2 cellular contexts compared by ENCODE assay signal in the genomic region with DNA sequence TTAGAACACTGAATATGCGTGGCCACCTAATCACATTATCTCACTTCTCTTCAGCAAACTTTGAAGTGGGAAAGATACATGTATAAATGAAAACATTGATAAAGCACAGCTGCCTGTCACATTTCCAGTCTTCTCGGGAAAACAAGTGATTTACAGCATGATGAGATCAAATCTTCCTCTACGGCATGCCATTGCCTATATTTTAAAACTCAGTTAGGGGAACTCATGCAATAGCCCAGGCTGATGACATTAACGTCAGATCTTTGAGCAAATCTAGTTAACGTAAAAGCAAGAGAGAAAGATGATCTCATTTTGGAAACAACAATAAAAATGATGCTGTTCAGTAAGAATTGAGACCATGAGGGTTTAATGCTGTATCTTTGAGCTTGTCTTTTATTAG.
TF ChIP-seq lines count a peak whose summit lies in the region.

No MANE protein-coding gene starts in this region.

TF ChIP-seq in SK-N-SH, 30 proteins besides CTCF, POLR2A, EP300 and RAD21 (continued from another document):
- TF ChIP-seq, protein P1, sequence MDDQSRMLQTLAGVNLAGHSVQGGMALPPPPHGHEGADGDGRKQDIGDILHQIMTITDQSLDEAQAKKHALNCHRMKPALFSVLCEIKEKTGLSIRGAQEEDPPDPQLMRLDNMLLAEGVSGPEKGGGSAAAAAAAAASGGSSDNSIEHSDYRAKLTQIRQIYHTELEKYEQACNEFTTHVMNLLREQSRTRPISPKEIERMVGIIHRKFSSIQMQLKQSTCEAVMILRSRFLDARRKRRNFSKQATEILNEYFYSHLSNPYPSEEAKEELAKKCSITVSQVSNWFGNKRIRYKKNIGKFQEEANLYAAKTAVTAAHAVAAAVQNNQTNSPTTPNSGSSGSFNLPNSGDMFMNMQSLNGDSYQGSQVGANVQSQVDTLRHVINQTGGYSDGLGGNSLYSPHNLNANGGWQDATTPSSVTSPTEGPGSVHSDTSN (IDR thresholded peaks at IDR 0.05), result peak; percentile 11; the same call in 1 of the 2 replicates
- TF ChIP-seq CHD2 (IDR thresholded peaks at IDR 0.05; ENCODE audit: low read length, partially characterized antibody) (peak; percentile 50), SMC3 (IDR thresholded peaks at IDR 0.05; ENCODE audit: low read depth, low read length) (no peak), FOXJ3 (CRISPR knock-in tag; IDR thresholded peaks at IDR 0.05) (peak; percentile 86), GABPA (IDR thresholded peaks at IDR 0.05; ENCODE audit: low read depth) (no peak), GATA2 (CRISPR knock-in tag; IDR thresholded peaks at IDR 0.05) (peak; percentile 93), JUND (IDR thresholded peaks at IDR 0.05) (no peak), MXI1 (IDR thresholded peaks at IDR 0.05; ENCODE audit: low read depth, low read length) (peak; percentile 62; the same call in 1 of the 2 replicates)
- TF ChIP-seq, protein P2, sequence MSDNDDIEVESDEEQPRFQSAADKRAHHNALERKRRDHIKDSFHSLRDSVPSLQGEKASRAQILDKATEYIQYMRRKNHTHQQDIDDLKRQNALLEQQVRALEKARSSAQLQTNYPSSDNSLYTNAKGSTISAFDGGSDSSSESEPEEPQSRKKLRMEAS (IDR thresholded peaks at IDR 0.05; ENCODE audit: low read depth), result no peak

TF ChIP-seq in endothelial cell of umbilical vein, 7 proteins besides CTCF, POLR2A, EP300 and RAD21 (continued from another document):
- TF ChIP-seq POLR2AphosphoS5 (IDR thresholded peaks at IDR 0.05; ENCODE audit: insufficient read depth, low read depth, low read length), result no peak
- no peak for TF ChIP-seq FOS (IDR thresholded peaks at IDR 0.05; ENCODE audit: borderline replicate concordance, insufficient read depth, low read length)
- no peak for TF ChIP-seq GATA2 (IDR thresholded peaks at IDR 0.05; ENCODE audit: insufficient read depth, insufficient read length, low read depth, low read length)
- no peak for TF ChIP-seq JUN (IDR thresholded peaks at IDR 0.05; ENCODE audit: borderline replicate concordance, insufficient read depth, insufficient read length, low read depth)
